Comparison of ENCODE assay signal across 26 cellular contexts in the genomic region with DNA sequence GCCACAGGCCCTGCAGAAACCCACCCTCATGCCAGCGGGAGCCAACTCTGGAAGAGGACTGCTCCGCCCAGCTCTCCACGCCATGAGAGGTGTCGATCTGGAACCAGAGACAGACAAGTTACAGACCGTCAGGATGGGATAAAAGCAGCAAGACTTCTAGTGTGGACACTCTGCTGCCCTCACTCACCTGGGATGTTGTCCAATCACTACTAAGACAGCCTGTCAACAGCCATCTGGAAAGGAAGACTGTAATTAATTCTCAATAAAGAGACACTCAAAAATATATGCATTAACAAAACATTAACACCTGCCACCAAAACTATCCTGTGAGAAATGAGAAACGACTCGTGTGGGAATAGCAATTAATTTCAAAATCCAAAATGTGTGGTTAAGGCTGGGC.
"Had no signal": no experiment of that assay in that cellular context is flagged by ENCODE, and none has a peak within 500 bp of the region (broad histone marks: within the 10 kb centered on the region; RNA-seq: fewer than 3 reads in every experiment).

No MANE protein-coding gene starts in this region.

- H3K9me3 Mint-ChIP-seq: activated CD4-positive, alpha-beta memory T cell treated with anti-CD3 and anti-CD28 coated beads, Interleukin-2, amount 10 ng/mL, durations not matched to agents 7 days and 5 days; activated CD4-positive, alpha-beta T cell treated with anti-CD3 and anti-CD28 coated beads, Interleukin-2, amount 10 ng/mL, durations not matched to agents 24 days and 14 days; activated T-cell treated with anti-CD3 and anti-CD28 coated beads, Interleukin-2, amount 50 U/mL, for 24 hours; activated T-helper 17 cell treated with anti-CD3 and anti-CD28 coated beads, Interleukin-2, amount 50 U/mL, for 72 hours; dendritic cell treated with granulocyte-macrophage colony-stimulating factor and Interleukin-4, amounts not matched to agents 40 ng/mL and 50 ng/mL, for 4 days; endodermal cell; mesothelial cell of epicardium; naive B cell; T-helper 2 cell treated with Interferon-gamma antibody and Interleukin-4, amounts not matched to agents 5 μg/mL and 100 μg/mL, for 36 hours had no signal

- H3K4me3 Mint-ChIP-seq: activated CD4-positive, alpha-beta memory T cell treated with anti-CD3 and anti-CD28 coated beads, Interleukin-2, amount 10 ng/mL, durations not matched to agents 7 days and 5 days; activated CD4-positive, alpha-beta T cell treated with anti-CD3 and anti-CD28 coated beads, Interleukin-2, amount 10 ng/mL, durations not matched to agents 24 days and 14 days; activated T-cell treated with anti-CD3 and anti-CD28 coated beads, Interleukin-2, amount 50 U/mL, for 24 hours; activated T-helper 17 cell treated with anti-CD3 and anti-CD28 coated beads, Interleukin-2, amount 50 U/mL, for 72 hours; dendritic cell treated with granulocyte-macrophage colony-stimulating factor and Interleukin-4, amounts not matched to agents 40 ng/mL and 50 ng/mL, for 4 days; endodermal cell; mesothelial cell of epicardium; naive B cell; T-helper 2 cell treated with Interferon-gamma antibody and Interleukin-4, amounts not matched to agents 5 μg/mL and 100 μg/mL, for 36 hours had no signal

- H3K27me3 Mint-ChIP-seq: activated CD4-positive, alpha-beta memory T cell treated with anti-CD3 and anti-CD28 coated beads, Interleukin-2, amount 10 ng/mL, durations not matched to agents 7 days and 5 days; activated T-cell treated with anti-CD3 and anti-CD28 coated beads, Interleukin-2, amount 50 U/mL, for 24 hours; activated T-helper 17 cell treated with anti-CD3 and anti-CD28 coated beads, Interleukin-2, amount 50 U/mL, for 72 hours; naive B cell had no signal

- H2AFZ ChIP-seq: parathyroid adenoma had no signal

- H3K27ac ChIP-seq: esophagus muscularis mucosa, foreskin keratinocyte, heart right ventricle, parathyroid adenoma, psoas muscle, suprapubic skin, tibial nerve, VCaP had no signal

- DNase-seq: activated CD4-positive, alpha-beta memory T cell treated with anti-CD3 and anti-CD28 coated beads, Interleukin-2, amount 10 ng/mL, durations not matched to agents 7 days and 5 days; activated CD4-positive, alpha-beta T cell treated with anti-CD3 and anti-CD28 coated beads, Interleukin-2, amount 10 ng/mL, durations not matched to agents 24 days and 14 days; activated CD8-positive, alpha-beta memory T cell treated with anti-CD3 and anti-CD28 coated beads, Interleukin-2, amount 50 U/mL, for 48 hours; activated gamma-delta T cell treated with Interleukin-2 at 50 U/mL for 16 hours; activated naive CD4-positive, alpha-beta T cell treated with anti-CD3 and anti-CD28 coated beads, Interleukin-2, amount 50 U/mL, for 16 hours; activated T-cell treated with anti-CD3 and anti-CD28 coated beads, Interleukin-2, amount 50 U/mL, for 24 hours; amygdala; endodermal cell; foreskin keratinocyte; heart right ventricle; naive B cell; nucleus accumbens; psoas muscle; stimulated activated CD4-positive, alpha-beta T cell treated with anti-CD3 and anti-CD28 coated beads, Interleukin-15, amount 100 ng/mL, for 24 hours; stimulated activated CD4-positive, alpha-beta T cell treated with anti-CD3 and anti-CD28 coated beads, Interleukin-2, amount 100 ng/mL, for 24 hours; stimulated activated naive CD4-positive, alpha-beta T cell had no signal

- H3K27me3 ChIP-seq: esophagus muscularis mucosa, heart right ventricle, suprapubic skin, tibial nerve had no signal

- H3K4me3 ChIP-seq: esophagus muscularis mucosa, heart right ventricle, psoas muscle, suprapubic skin, tibial nerve had no signal

- ATAC-seq: activated CD4-positive, CD25-positive, alpha-beta regulatory T cell treated with anti-CD3 and anti-CD28 coated beads, Interleukin-2, amount 50 U/mL, for 24 hours; activated T-helper 17 cell treated with anti-CD3 and anti-CD28 coated beads, Interleukin-2, amount 50 U/mL, for 72 hours; foreskin keratinocyte had no signal

- H3K9ac ChIP-seq: parathyroid adenoma had no signal

- H3K27ac Mint-ChIP-seq: activated CD4-positive, alpha-beta memory T cell treated with anti-CD3 and anti-CD28 coated beads, Interleukin-2, amount 10 ng/mL, durations not matched to agents 7 days and 5 days; activated CD4-positive, alpha-beta T cell treated with anti-CD3 and anti-CD28 coated beads, Interleukin-2, amount 10 ng/mL, durations not matched to agents 24 days and 14 days; activated T-cell treated with anti-CD3 and anti-CD28 coated beads, Interleukin-2, amount 50 U/mL, for 24 hours; activated T-helper 17 cell treated with anti-CD3 and anti-CD28 coated beads, Interleukin-2, amount 50 U/mL, for 72 hours; dendritic cell treated with granulocyte-macrophage colony-stimulating factor and Interleukin-4, amounts not matched to agents 40 ng/mL and 50 ng/mL, for 4 days; endodermal cell; mesothelial cell of epicardium; T-helper 2 cell treated with Interferon-gamma antibody and Interleukin-4, amounts not matched to agents 5 μg/mL and 100 μg/mL, for 36 hours had no signal

- H3K9me3 ChIP-seq: esophagus muscularis mucosa, heart right ventricle, psoas muscle, suprapubic skin, tibial nerve had no signal

- H3K4me1 Mint-ChIP-seq: activated CD4-positive, alpha-beta memory T cell treated with anti-CD3 and anti-CD28 coated beads, Interleukin-2, amount 10 ng/mL, durations not matched to agents 7 days and 5 days; activated CD4-positive, alpha-beta T cell treated with anti-CD3 and anti-CD28 coated beads, Interleukin-2, amount 10 ng/mL, durations not matched to agents 24 days and 14 days; activated T-helper 17 cell treated with anti-CD3 and anti-CD28 coated beads, Interleukin-2, amount 50 U/mL, for 72 hours; endodermal cell; mesothelial cell of epicardium; naive B cell had no signal

- H3K4me1 ChIP-seq: foreskin keratinocyte, parathyroid adenoma, psoas muscle had no signal

- H3K36me3 Mint-ChIP-seq: naive B cell had no signal
